ENCODE assay signal across 13 cellular contexts in genomic region chr7:30201161-30201666, GRCh38.
DNase-seq lines count a peak whose midpoint lies in the region; ATAC-seq lines count a peak whose summit lies in the region.
"Had no signal": no experiment of that assay in that cellular context is flagged by ENCODE, and none has a peak within 500 bp of the region (broad histone marks: within the 10 kb centered on the region; RNA-seq: fewer than 3 reads in every experiment).

No MANE protein-coding gene starts in this region.

- H3K9me3 Mint-ChIP-seq in activated T-cell treated with anti-CD3 and anti-CD28 coated beads, Interleukin-2, amount 50 U/mL, for 24 hours, result peaks cover 5% of the 10 kb centered on the region

- DNase-seq in cerebellar cortex (ENCODE audit: low spot score) (peak; percentile 35), NCI-H774 (lab: John Stamatoyannopoulos, UW) (no peak), HAP-1 (ENCODE audit: low spot score in 2 of 2) (no peak)
- no peak for DNase-seq in stimulated activated CD4-positive, alpha-beta T cell treated with anti-CD3 and anti-CD28 coated beads, Interleukin-12 subunit alpha, Interleukin-12 subunit beta, amount 100 ng/mL, for 4 hours
- DNase-seq in activated T-cell treated with anti-CD3 and anti-CD28 coated beads, Interleukin-2, amount 50 U/mL, for 24 hours, result no peak
- DNase-seq: CD4-positive, alpha-beta memory T cell; gastrocnemius medialis; NCI-H1417 treated with DMSO at 0.1 percent for 48 hours had no signal

- in situ Hi-C loops in HAP-1 (cut with MboI; ENCODE audit: low sequenced_read_pairs), result no loop called here

- no peak overlapping the region for H3K4me3 ChIP-seq in HAP-1
- H3K4me3 ChIP-seq: cardiac muscle cell, gastrocnemius medialis, thoracic aorta had no signal

- peaks cover 11% of the 10 kb centered on the region for H3K4me1 ChIP-seq in HAP-1

- H3K4me1 Mint-ChIP-seq in activated T-cell treated with anti-CD3 and anti-CD28 coated beads, Interleukin-2, amount 50 U/mL, for 24 hours (ENCODE audit: low read depth), result no peaks in the 10 kb centered on the region
- H3K4me1 Mint-ChIP-seq: CD4-positive, alpha-beta memory T cell had no signal

- no peaks in the 10 kb centered on the region for H3K36me3 Mint-ChIP-seq in activated T-cell treated with anti-CD3 and anti-CD28 coated beads, Interleukin-2, amount 50 U/mL, for 24 hours (ENCODE audit: low read depth)

- ATAC-seq in GM18499 (IDR thresholded peaks at IDR 0.05; ENCODE audit: insufficient read depth, unreplicated experiment), result peak; percentile 86
- peak; percentile 80 for ATAC-seq in GM21381 (IDR thresholded peaks at IDR 0.05; ENCODE audit: unreplicated experiment)
- ATAC-seq in HG03139 (IDR thresholded peaks at IDR 0.05; ENCODE audit: unreplicated experiment), result peak; percentile 70
- ATAC-seq: gastrocnemius medialis had no signal

- no peak overlapping the region for H3K4me3 Mint-ChIP-seq in activated T-cell treated with anti-CD3 and anti-CD28 coated beads, Interleukin-2, amount 50 U/mL, for 24 hours
- H3K4me3 Mint-ChIP-seq: CD4-positive, alpha-beta memory T cell had no signal

- no peak overlapping the region for H3K27ac Mint-ChIP-seq in activated T-cell treated with anti-CD3 and anti-CD28 coated beads, Interleukin-2, amount 50 U/mL, for 24 hours
- H3K27ac Mint-ChIP-seq: CD4-positive, alpha-beta memory T cell had no signal

- H3K27me3 Mint-ChIP-seq in activated T-cell treated with anti-CD3 and anti-CD28 coated beads, Interleukin-2, amount 50 U/mL, for 24 hours, result no peaks in the 10 kb centered on the region
- H3K27me3 Mint-ChIP-seq: CD4-positive, alpha-beta memory T cell had no signal

- no peaks in the 10 kb centered on the region for H3K36me3 ChIP-seq in HAP-1 (replicated peaks)
- H3K36me3 ChIP-seq: cardiac muscle cell, gastrocnemius medialis, thoracic aorta had no signal

- H3K9me3 ChIP-seq in HAP-1, result peaks cover 9% of the 10 kb centered on the region
- H3K9me3 ChIP-seq: gastrocnemius medialis, thoracic aorta had no signal

- no peaks in the 10 kb centered on the region for H3K27me3 ChIP-seq in HAP-1 (ENCODE audit: low read depth)
- H3K27me3 ChIP-seq: cardiac muscle cell, gastrocnemius medialis had no signal
